In genomic region chr15:31344266-31344665, GRCh38 we compare ENCODE assay signal across 15 cellular contexts. TPM values are rescaled to one million over a fixed set of nuclear protein-coding genes. Genes with fewer than 3 reads are reported as not detected.
DNase-seq lines count a peak whose midpoint lies in the region; ATAC-seq and TF ChIP-seq lines count a peak whose summit lies in the region.
"Had no signal": no experiment of that assay in that cellular context is flagged by ENCODE, and none has a peak within 500 bp of the region (broad histone marks: within the 10 kb centered on the region; RNA-seq: fewer than 3 reads in every experiment).

No MANE protein-coding gene starts in this region.

- TF ChIP-seq POLR2A in body of pancreas (IDR thresholded peaks at IDR 0.05): no peak

- 38% methylated on average over 4 of the region's 4 CpGs; no CpG with 5 or more reads in 1 of the 2 donors for WGBS in body of pancreas, 2 donors
- WGBS in thymus: 92% methylated on average over 4 of the region's 4 CpGs

- no peak for DNase-seq in activated CD8-positive, alpha-beta memory T cell treated with anti-CD3 and anti-CD28 coated beads, Interleukin-2, amount 10 ng/mL, durations not matched to agents 7 days and 5 days
- DNase-seq in activated CD8-positive, alpha-beta memory T cell treated with anti-CD3 and anti-CD28 coated beads, Interleukin-2, amount 50 U/mL, for 4 hours: no peak
- DNase-seq in body of pancreas (peak; percentile 48 to 61 (median 56)), mucosa of descending colon (no peak), hepatic stellate cell (ENCODE audit: low spot score) (no peak), NCI-H1105 (lab: John Stamatoyannopoulos, UW) (no peak)
- DNase-seq in stimulated activated CD4-positive, alpha-beta T cell treated with anti-CD3 and anti-CD28 coated beads, Interleukin-4, amount 100 ng/mL, for 4 hours: no peak
- DNase-seq: ACHN; amniotic stem cell; HFFc6; NCI-H1417 treated with DMSO at 0.1 percent for 48 hours; OCI-M1; stimulated activated CD4-positive, alpha-beta T cell treated with anti-CD3 and anti-CD28 coated beads, Interleukin-12 subunit alpha, Interleukin-12 subunit beta, amount 100 ng/mL, for 4 hours had no signal

- no peaks in the 10 kb centered on the region for H3K9me3 Mint-ChIP-seq in activated CD8-positive, alpha-beta memory T cell treated with anti-CD3 and anti-CD28 coated beads, Interleukin-2, amount 10 ng/mL, durations not matched to agents 7 days and 5 days (ENCODE audit: low read depth)
- H3K9me3 Mint-ChIP-seq: HFFc6 had no signal

- H3K36me3 ChIP-seq in body of pancreas (replicated peaks in 1 of 2; ENCODE audit: insufficient read depth in 1 of 2, low read depth in 2 of 2) (no peaks in the 10 kb centered on the region), mucosa of descending colon (ENCODE audit: low read depth) (no peaks in the 10 kb centered on the region), thymus (ENCODE audit: control insufficient read depth, insufficient read depth) (peaks cover 58% of the 10 kb centered on the region)

- intact Hi-C loops in body of pancreas (cut with DNase I) (no loop called here), mucosa of descending colon (cut with DNase I, micrococcal nuclease) (no loop called here)

- H3K27me3 ChIP-seq in body of pancreas: no peaks in the 10 kb centered on the region
- no peaks in the 10 kb centered on the region for H3K27me3 ChIP-seq in thymus (ENCODE audit: control insufficient read depth, insufficient read depth)

- no peak for ATAC-seq in activated CD8-positive, alpha-beta memory T cell treated with anti-CD3 and anti-CD28 coated beads, Interleukin-2, amount 10 ng/mL, durations not matched to agents 7 days and 5 days
- ATAC-seq in body of pancreas: peak; percentile 51
- ATAC-seq in mucosa of descending colon: peak; percentile 6

- H3K36me3 Mint-ChIP-seq in activated CD8-positive, alpha-beta memory T cell treated with anti-CD3 and anti-CD28 coated beads, Interleukin-2, amount 10 ng/mL, durations not matched to agents 7 days and 5 days: peaks cover 33% of the 10 kb centered on the region

- H3K4me3 Mint-ChIP-seq in activated CD8-positive, alpha-beta memory T cell treated with anti-CD3 and anti-CD28 coated beads, Interleukin-2, amount 10 ng/mL, durations not matched to agents 7 days and 5 days: peak overlapping the region; percentile 95
- H3K4me3 Mint-ChIP-seq: HFFc6 had no signal

- H3K9me3 ChIP-seq in body of pancreas: no peaks in the 10 kb centered on the region
- H3K9me3 ChIP-seq in mucosa of descending colon: no peaks in the 10 kb centered on the region
- H3K9me3 ChIP-seq in thymus (ENCODE audit: control insufficient read depth): no peaks in the 10 kb centered on the region

- CTCF ChIA-PET in activated CD8-positive, alpha-beta memory T cell treated with anti-CD3 and anti-CD28 coated beads, Interleukin-2, amount 10 ng/mL, durations not matched to agents 7 days and 5 days (lab: Charles Lee): interaction anchor here (0.8 to 6.5 kb wide), 6 partner anchors 11 to 145 kb away, joined by 3 to 48 read pairs (median 4); no protein-coding TSS in a partner anchor

- TF ChIP-seq CTCF in body of pancreas (IDR thresholded peaks at IDR 0.05) (no peak), mucosa of descending colon (IDR thresholded peaks at IDR 0.05) (no peak)

- peak overlapping the region; percentile 33 to 76 (median 72) for H3K27ac ChIP-seq in body of pancreas
- peak overlapping the region; percentile 38 for H3K27ac ChIP-seq in thymus (ENCODE audit: low read depth)
- H3K27ac ChIP-seq: VCaP had no signal

- peaks cover 95% of the 10 kb centered on the region for H3K4me1 Mint-ChIP-seq in activated CD8-positive, alpha-beta memory T cell treated with anti-CD3 and anti-CD28 coated beads, Interleukin-2, amount 10 ng/mL, durations not matched to agents 7 days and 5 days

- H3K4me1 ChIP-seq in body of pancreas (peaks cover 91% of the 10 kb centered on the region), mucosa of descending colon (ENCODE audit: low read depth) (peaks cover 91% of the 10 kb centered on the region), thymus (ENCODE audit: control insufficient read depth, insufficient read depth, low read length) (peaks cover 95% of the 10 kb centered on the region)

- no peak overlapping the region for H3K4me3 ChIP-seq in body of pancreas
- no peak overlapping the region for H3K4me3 ChIP-seq in mucosa of descending colon
- H3K4me3 ChIP-seq in thymus (ENCODE audit: low read length): no peak overlapping the region

- H3K27me3 Mint-ChIP-seq in activated CD8-positive, alpha-beta memory T cell treated with anti-CD3 and anti-CD28 coated beads, Interleukin-2, amount 10 ng/mL, durations not matched to agents 7 days and 5 days: no peaks in the 10 kb centered on the region

- peak overlapping the region; percentile 97 for H3K27ac Mint-ChIP-seq in activated CD8-positive, alpha-beta memory T cell treated with anti-CD3 and anti-CD28 coated beads, Interleukin-2, amount 10 ng/mL, durations not matched to agents 7 days and 5 days
- H3K27ac Mint-ChIP-seq: HFFc6 had no signal

RNA-seq across cellular contexts. Expression of gene KLF13, which starts 17.6 kb away (rescaled TPM):
- 100 to 1,000 TPM; 163 to 206 TPM for total RNA-seq in activated CD8-positive, alpha-beta memory T cell treated with anti-CD3 and anti-CD28 coated beads, Interleukin-2, amount 10 ng/mL, durations not matched to agents 7 days and 5 days
- 10 to 100 TPM; 25.7 to 38.4 TPM for total RNA-seq in body of pancreas
- 100 to 1,000 TPM in 1 of 3 donors, 10 to 100 TPM in 2; 72.4 to 107 (median 91.2) TPM for total RNA-seq in mucosa of descending colon
- polyA plus RNA-seq in thymus: 107 TPM

Comparison
In these comparisons a context has a peak if more than half of its experiments do, and no peak if none do; other contexts are left out.
1. DNase-seq: peak in body of pancreas (4 of 4); none in activated CD8-positive, alpha-beta memory T cell treated with anti-CD3 and anti-CD28 coated beads, Interleukin-2, amount 10 ng/mL, durations not matched to agents 7 days and 5 days (single experiment), activated CD8-positive, alpha-beta memory T cell treated with anti-CD3 and anti-CD28 coated beads, Interleukin-2, amount 50 U/mL, for 4 hours (single experiment), mucosa of descending colon (0 of 3), hepatic stellate cell (single experiment), stimulated activated CD4-positive, alpha-beta T cell treated with anti-CD3 and anti-CD28 coated beads, Interleukin-4, amount 100 ng/mL, for 4 hours (0 of 2) and NCI-H1105 (single experiment).